In the genomic region with DNA sequence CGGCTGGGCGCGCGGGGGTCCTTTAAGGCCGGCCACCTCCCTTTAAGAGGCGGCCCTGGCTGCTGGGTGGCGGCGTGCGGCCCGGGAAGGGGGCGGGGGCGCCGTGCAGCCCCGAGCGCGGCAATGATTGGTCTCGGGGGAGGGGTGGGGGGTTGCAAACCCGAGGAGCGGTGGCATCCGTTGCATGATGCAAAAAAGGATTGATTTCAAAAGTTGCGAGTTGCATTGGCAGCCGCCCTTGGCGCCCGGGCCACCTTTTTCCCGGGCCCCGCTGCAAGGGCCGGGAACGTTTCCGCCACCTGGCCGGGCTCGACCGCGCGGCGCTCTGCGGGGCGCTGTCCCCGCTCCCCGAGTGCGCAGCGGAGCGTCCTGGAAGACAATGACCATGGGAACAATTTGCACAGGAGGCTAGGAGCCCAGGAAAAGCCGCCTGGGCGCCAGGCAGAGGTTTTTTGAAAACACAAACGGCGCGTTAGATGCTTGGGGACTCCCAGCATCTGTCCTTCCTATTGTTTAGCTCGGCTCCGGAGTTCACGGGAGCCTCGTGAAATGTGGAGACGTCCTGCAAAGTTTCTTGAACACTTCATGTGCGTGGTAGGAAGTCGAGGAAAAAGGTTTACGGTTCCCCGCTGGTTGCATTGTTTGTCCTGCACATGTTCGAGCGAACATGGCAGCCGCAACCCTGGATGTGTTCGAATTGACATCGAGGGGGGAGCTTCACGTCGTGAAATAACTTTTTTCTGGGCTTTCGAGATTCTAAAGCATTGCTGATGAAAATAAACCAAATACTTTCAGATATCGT, we compare ENCODE assay signal across 8 cellular contexts. TPM values are rescaled to one million over a fixed set of nuclear protein-coding genes. Genes with fewer than 3 reads are reported as not detected.
DNase-seq lines count a peak whose midpoint lies in the region; ATAC-seq and TF ChIP-seq lines count a peak whose summit lies in the region.

Gene SEPHS1, minus strand, starts transcription at position 78 of the 802 bp plus-strand sequence. CDS start 3,343 bp downstream, outside the sequence.

- intact Hi-C loops in A673 (cut with micrococcal nuclease; ENCODE audit: unreplicated experiment) = no loop called here

- ATAC-seq in GM18511 (IDR thresholded peaks at IDR 0.05; ENCODE audit: unreplicated experiment) = peak; percentile 65
- ATAC-seq in HG02981 (IDR thresholded peaks at IDR 0.05; ENCODE audit: unreplicated experiment) = peak; percentile 47

- TF ChIP-seq CTCF in A673 (conservative IDR thresholded peaks at IDR 0.05; ENCODE audit: low read depth, low read length) (no peak), coronary artery (IDR thresholded peaks at IDR 0.05) (no peak)

- peaks cover 7% of the 10 kb centered on the region for H3K4me1 ChIP-seq in A673 (ENCODE audit: insufficient read depth, low read length, poor library complexity, severe bottlenecking)

- peaks cover 9% of the 10 kb centered on the region for H3K36me3 ChIP-seq in A673 (ENCODE audit: insufficient read depth, low read length, poor library complexity, severe bottlenecking)

- H3K27ac ChIP-seq in A673 (ENCODE audit: low read depth, low read length, poor library complexity, severe bottlenecking) = peak within 1 kb of the TSS; percentile 97
- H3K27ac ChIP-seq in coronary artery = peak within 1 kb of the TSS; percentile 87 to 95

- POLR2A ChIA-PET in A673 (lab: Charles Lee; ENCODE audit: low non-redundant PET) = no interaction called here

- CTCF ChIA-PET in A673 (lab: Charles Lee) = no interaction called here

- BruUV-seq in A673 (replicated peaks; lab: Mats Ljungman, UMichigan) = no TSS peak

- no peaks in the 10 kb centered on the region for H3K27me3 ChIP-seq in A673 (replicated peaks; ENCODE audit: insufficient read depth, low read depth, low read length, poor library complexity)

- no peaks in the 10 kb centered on the region for H3K9me3 ChIP-seq in A673 (ENCODE audit: low read depth, low read length, poor library complexity, severe bottlenecking)

- H3K4me3 ChIP-seq in A673 (ENCODE audit: low read depth, low read length, poor library complexity, severe bottlenecking) (peak within 1 kb of the TSS; percentile 71), coronary artery (peak within 1 kb of the TSS; percentile 93)

- DNase-seq in A673 (ENCODE audit: low spot score) (peak; percentile 92), NCI-H345 treated with DMSO at 0.1 percent for 48 hours (lab: John Stamatoyannopoulos, UW; ENCODE audit: unreplicated experiment) (peak; percentile 53), coronary artery (ENCODE audit: low spot score) (peak; percentile 79), left kidney (ENCODE audit: low read depth, low spot score) (peak; percentile 97)
- peak; percentile 89 for DNase-seq in activated CD4-positive, alpha-beta T cell treated with anti-CD3 and anti-CD28 coated beads for 48 hours
- DNase-seq in stimulated activated CD4-positive, alpha-beta T cell treated with anti-CD3 and anti-CD28 coated beads, Interleukin-2, amount 100 ng/mL, for 24 hours = peak; percentile 85 to 87

RNA-seq across cellular contexts. Expression of gene SEPHS1, which starts in this region (rescaled TPM):
- 111 and 124 TPM in 2 replicates for total RNA-seq in A673 (2021)

Comparison
In these comparisons a context has a peak if more than half of its experiments do, and no peak if none do; other contexts are left out.
1. Peak in every context shown above with its lines: DNase-seq, ATAC-seq, H3K4me3 ChIP-seq and H3K27ac ChIP-seq.